26 cellular contexts compared by ENCODE assay signal in the genomic region with DNA sequence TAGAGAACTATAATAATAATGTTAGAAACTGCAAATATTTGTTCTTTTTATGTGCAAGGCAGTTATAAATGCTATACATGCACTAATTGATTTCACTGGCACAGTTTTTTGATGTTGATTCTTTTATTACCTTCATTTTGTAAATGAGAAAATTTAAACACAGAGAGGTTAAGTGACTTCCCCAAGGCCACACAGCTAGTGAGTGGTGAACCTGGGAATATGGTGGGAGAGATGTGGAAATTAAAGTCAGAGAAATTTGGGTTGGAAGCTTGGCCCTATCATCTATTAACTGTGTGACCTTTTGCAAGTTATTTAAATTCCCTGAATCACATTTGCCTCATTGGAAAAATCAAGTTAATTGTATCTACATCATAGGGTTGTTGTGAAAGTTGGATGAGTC.
"Had no signal": no experiment of that assay in that cellular context is flagged by ENCODE, and none has a peak within 500 bp of the region (broad histone marks: within the 10 kb centered on the region; RNA-seq: fewer than 3 reads in every experiment).

No MANE protein-coding gene starts in this region.

- H3K36me3 ChIP-seq: ascending aorta, WERI-Rb-1 had no signal

- H3K27me3 ChIP-seq: ascending aorta had no signal

- H3K27me3 Mint-ChIP-seq: activated CD4-positive, alpha-beta T cell treated with anti-CD3 and anti-CD28 coated beads, Interleukin-2, amount 10 ng/mL, durations not matched to agents 24 days and 14 days; activated CD8-positive, alpha-beta T cell treated with anti-CD3 and anti-CD28 coated beads for 36 hours; activated naive CD4-positive, alpha-beta T cell treated with anti-CD3 and anti-CD28 coated beads, Interleukin-2, amount 50 U/mL, for 24 hours; activated T-cell treated with anti-CD3 and anti-CD28 coated beads, Interleukin-2, amount 50 U/mL, for 24 hours had no signal

- H3K9me3 ChIP-seq: ascending aorta had no signal

- H3K36me3 Mint-ChIP-seq: activated naive CD4-positive, alpha-beta T cell treated with anti-CD3 and anti-CD28 coated beads, Interleukin-2, amount 50 U/mL, for 24 hours; activated naive CD8-positive, alpha-beta T cell treated with anti-CD3 and anti-CD28 coated beads, Interleukin-2, amount 10 ng/mL, durations not matched to agents 7 days and 5 days had no signal

- H3K27ac ChIP-seq: ascending aorta, RWPE1, WERI-Rb-1 had no signal

- H3K4me1 Mint-ChIP-seq: activated CD4-positive, alpha-beta T cell treated with anti-CD3 and anti-CD28 coated beads, Interleukin-2, amount 10 ng/mL, durations not matched to agents 24 days and 14 days; activated naive CD4-positive, alpha-beta T cell treated with anti-CD3 and anti-CD28 coated beads, Interleukin-2, amount 50 U/mL, for 24 hours had no signal

- H3K4me3 Mint-ChIP-seq: activated CD4-positive, alpha-beta T cell treated with anti-CD3 and anti-CD28 coated beads, Interleukin-2, amount 10 ng/mL, durations not matched to agents 24 days and 14 days; activated CD8-positive, alpha-beta T cell treated with anti-CD3 and anti-CD28 coated beads for 36 hours; activated naive CD4-positive, alpha-beta T cell treated with anti-CD3 and anti-CD28 coated beads, Interleukin-2, amount 50 U/mL, for 24 hours; activated naive CD8-positive, alpha-beta T cell treated with anti-CD3 and anti-CD28 coated beads, Interleukin-2, amount 10 ng/mL, durations not matched to agents 7 days and 5 days; activated T-cell treated with anti-CD3 and anti-CD28 coated beads, Interleukin-2, amount 50 U/mL, for 24 hours had no signal

- H3K9me3 Mint-ChIP-seq: activated CD4-positive, alpha-beta T cell treated with anti-CD3 and anti-CD28 coated beads, Interleukin-2, amount 10 ng/mL, durations not matched to agents 24 days and 14 days; activated CD8-positive, alpha-beta T cell treated with anti-CD3 and anti-CD28 coated beads for 36 hours; activated naive CD4-positive, alpha-beta T cell treated with anti-CD3 and anti-CD28 coated beads, Interleukin-2, amount 50 U/mL, for 24 hours; activated naive CD8-positive, alpha-beta T cell treated with anti-CD3 and anti-CD28 coated beads, Interleukin-2, amount 10 ng/mL, durations not matched to agents 7 days and 5 days; activated T-cell treated with anti-CD3 and anti-CD28 coated beads, Interleukin-2, amount 50 U/mL, for 24 hours; activated T-helper 2 cell treated with anti-CD3 and anti-CD28 coated beads, Interferon-gamma antibody, Interleukin-2, Interleukin-4, amounts not matched to agents 10 μg/mL and 5 μg/mL and 100 μg/mL, durations not matched to agents 14 hours and 24 hours and 36 hours had no signal

- H3K27ac Mint-ChIP-seq: activated CD4-positive, alpha-beta T cell treated with anti-CD3 and anti-CD28 coated beads, Interleukin-2, amount 10 ng/mL, durations not matched to agents 24 days and 14 days; activated CD8-positive, alpha-beta T cell treated with anti-CD3 and anti-CD28 coated beads for 36 hours; activated naive CD4-positive, alpha-beta T cell treated with anti-CD3 and anti-CD28 coated beads, Interleukin-2, amount 50 U/mL, for 24 hours; activated naive CD8-positive, alpha-beta T cell treated with anti-CD3 and anti-CD28 coated beads, Interleukin-2, amount 10 ng/mL, durations not matched to agents 7 days and 5 days; activated T-cell treated with anti-CD3 and anti-CD28 coated beads, Interleukin-2, amount 50 U/mL, for 24 hours; activated T-helper 2 cell treated with anti-CD3 and anti-CD28 coated beads, Interferon-gamma antibody, Interleukin-2, Interleukin-4, amounts not matched to agents 10 μg/mL and 5 μg/mL and 100 μg/mL, durations not matched to agents 14 hours and 24 hours and 36 hours had no signal

- DNase-seq: activated CD4-positive, alpha-beta T cell treated with anti-CD3 and anti-CD28 coated beads, Interleukin-2, amount 10 ng/mL, durations not matched to agents 24 days and 14 days; activated CD4-positive, alpha-beta T cell treated with anti-CD3 and anti-CD28 coated beads, Interleukin-2, amount 50 U/mL, for 4 hours; activated CD8-positive, alpha-beta T cell treated with anti-CD3 and anti-CD28 coated beads for 36 hours; activated gamma-delta T cell; activated naive CD4-positive, alpha-beta T cell treated with Interleukin-2 at 50 U/mL for 16 hours; activated naive CD8-positive, alpha-beta T cell treated with anti-CD3 and anti-CD28 coated beads, Interleukin-2, amount 10 ng/mL, durations not matched to agents 7 days and 5 days; activated T-cell treated with anti-CD3 and anti-CD28 coated beads, Interleukin-2, amount 50 U/mL, for 24 hours; amygdala; NCI-H1105; NCI-H1436; NCI-H1694; NCI-H1930; NCI-H2081 treated with DMSO at 0.1 percent for 48 hours; NCI-H345; NCI-H524 treated with DMSO at 0.1 percent for 48 hours; NCI-H748 treated with DMSO at 0.1 percent for 48 hours; NK-92 treated with Interleukin-12 subunit alpha and Interleukin-12 subunit beta, amount 100 ng/mL, for 24 hours; PC-3; Right ventricle myocardium superior; SW 1271; T1000; WERI-Rb-1 had no signal

- H3K4me3 ChIP-seq: ascending aorta had no signal
